1 cellular context compared by ENCODE assay signal in genomic region chr18:5158587-5158986, GRCh38.
TF ChIP-seq lines count a peak whose summit lies in the region.

No MANE protein-coding gene starts in this region.

TF ChIP-seq in HEK293T, 16 proteins besides CTCF, POLR2A, EP300 and RAD21:
- no peak for TF ChIP-seq FOXA1 (IDR thresholded peaks at IDR 0.05)
- no peak for TF ChIP-seq FOXM1 (IDR thresholded peaks at IDR 0.05; ENCODE audit: borderline replicate concordance)
- TF ChIP-seq ELF4 (IDR thresholded peaks at IDR 0.05): no peak
- no peak for TF ChIP-seq L3MBTL2 (conservative IDR thresholded peaks at IDR 0.05)
- TF ChIP-seq ARNT (IDR thresholded peaks at IDR 0.05): no peak
- TF ChIP-seq ZNF384 (IDR thresholded peaks at IDR 0.05): no peak
- TF ChIP-seq SUZ12 (IDR thresholded peaks at IDR 0.05): no peak
- TF ChIP-seq HDGF (IDR thresholded peaks at IDR 0.05; ENCODE audit: borderline replicate concordance): no peak
